Comparison of ENCODE assay signal across 8 cellular contexts in the genomic region with DNA sequence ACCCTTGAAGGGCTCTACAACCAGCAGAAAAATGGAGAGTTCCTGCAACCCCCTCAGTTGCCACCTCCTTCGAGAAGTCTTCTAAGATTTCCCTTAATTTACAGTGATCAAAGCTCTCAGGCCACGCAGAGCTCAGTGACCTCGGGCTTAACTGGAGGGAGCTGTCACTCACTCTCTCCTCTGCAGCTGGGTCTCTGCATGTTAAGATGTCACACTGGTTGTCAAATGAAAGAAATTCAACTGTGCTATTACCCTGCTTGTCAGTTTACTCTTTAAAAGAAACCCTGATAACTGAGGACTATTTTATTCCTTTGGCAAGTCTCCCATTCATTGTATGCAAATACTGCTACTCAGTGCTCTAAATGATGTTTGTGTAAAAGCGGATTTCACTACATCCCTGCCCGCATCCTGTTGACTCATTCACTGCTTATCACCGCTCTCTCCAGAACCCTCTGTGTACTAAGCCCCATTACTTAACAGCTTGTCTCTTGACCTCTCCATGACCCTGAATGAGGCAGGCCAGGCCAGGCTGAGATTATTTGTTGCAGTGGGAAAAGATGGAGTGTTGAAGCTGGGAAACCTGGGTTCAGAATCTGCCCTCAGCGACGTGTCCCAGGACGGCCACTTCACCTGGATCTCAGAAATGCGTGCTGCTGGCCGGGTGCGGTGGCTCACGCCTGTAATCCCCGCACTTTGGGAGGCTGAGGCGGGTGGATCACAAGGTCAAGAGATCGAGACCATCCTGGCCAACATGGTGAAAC. TPM values are rescaled to one million over a fixed set of nuclear protein-coding genes. Genes with fewer than 3 reads are reported as not detected.
DNase-seq lines count a peak whose midpoint lies in the region; ATAC-seq, FAIRE-seq and TF ChIP-seq lines count a peak whose summit lies in the region.

No MANE protein-coding gene starts in this region.

- ATAC-seq in A549 (peak; percentile 75 to 78), GM21786 (IDR thresholded peaks at IDR 0.05; ENCODE audit: unreplicated experiment) (peak; percentile 48), sciatic nerve (peak; percentile 39)
- ATAC-seq in activated T-cell treated with anti-CD3 and anti-CD28 coated beads, Interleukin-2, amount 50 U/mL, for 4 hours, result peak; percentile 98

- no peaks in the 10 kb centered on the region for H3K27me3 Mint-ChIP-seq in activated T-cell treated with anti-CD3 and anti-CD28 coated beads, Interleukin-2, amount 50 U/mL, for 4 hours (ENCODE audit: low read depth)

- no peak overlapping the region for H2AFZ ChIP-seq in PC-9

- POLR2A ChIA-PET in A549 (lab: Yijun Ruan, JAX), result interaction anchor here (1.0 to 2.2 kb wide), 5 partner anchors 8 to 55 kb away, joined by 3 to 49 read pairs (median 5); a partner anchor contains a TSS
- POLR2A ChIA-PET in PC-9 (lab: Charles Lee; ENCODE audit: unreplicated experiment), result interaction anchor here (0.6 to 1.0 kb wide), 5 partner anchors 8 to 1371 kb away, joined by 3 to 6 read pairs (median 4); no protein-coding TSS in a partner anchor

- H3K36me3 ChIP-seq in PC-9 (ENCODE audit: low read depth), result peaks cover 18% of the 10 kb centered on the region

- TF ChIP-seq CTCF in A549 (IDR thresholded peaks at IDR 0.05) (no peak), PC-9 (conservative IDR thresholded peaks at IDR 0.05) (no peak), fibroblast of villous mesenchyme (IDR thresholded peaks at IDR 0.05; ENCODE audit: insufficient read depth, low read depth, low read length) (no peak), GM20000 (IDR thresholded peaks at IDR 0.05; ENCODE audit: extremely low read depth, missing control alignments) (no peak)

- peaks cover 62% of the 10 kb centered on the region for H3F3A ChIP-seq in PC-9 (ENCODE audit: insufficient read depth, low read depth)

- peak; percentile 86 to 94 for DNase-seq in A549 (ENCODE audit: low read depth in 1 of 2, low spot score in 1 of 2)
- peak; percentile 66 to 94 for DNase-seq in PC-9
- peak; percentile 58 for DNase-seq in activated T-cell treated with anti-CD3 and anti-CD28 coated beads, Interleukin-2, amount 50 U/mL, for 4 hours
- DNase-seq in fibroblast of villous mesenchyme (ENCODE audit: low read depth), result peak; percentile 99
- no peak for DNase-seq in sciatic nerve (ENCODE audit: low spot score)
- no peak for DNase-seq in D341Med (ENCODE audit: low spot score)
- no peak for DNase-seq in GM20000 (ENCODE audit: low spot score)

- H4K20me1 ChIP-seq in PC-9 (ENCODE audit: insufficient read depth), result 0 out of 2 replicates have a peak, but pooled peaks cover 3% of the 10 kb centered on the region

- no peak overlapping the region for H3K4me3 ChIP-seq in A549
- H3K4me3 ChIP-seq in PC-9, result no peak overlapping the region; the same call in 1 of the 2 replicates
- H3K4me3 ChIP-seq in fibroblast of villous mesenchyme (ENCODE audit: low read depth, low read length), result no peak overlapping the region

- intact Hi-C loops in PC-9 (cut with micrococcal nuclease; ENCODE audit: unreplicated experiment) (loop anchor here (1.0 kb wide), 1 partner anchor 15 kb away; no protein-coding TSS in a partner anchor), sciatic nerve (cut with DNase I) (no loop called here)

- H3K9me3 ChIP-seq in A549 (0 out of 3 replicates have a peak, but pooled peaks cover 2% of the 10 kb centered on the region), PC-9 (ENCODE audit: insufficient read depth, low read depth) (no peaks in the 10 kb centered on the region)

- H3K27me3 ChIP-seq in PC-9 (ENCODE audit: insufficient read depth, low read depth), result no peaks in the 10 kb centered on the region

- peaks cover 57% of the 10 kb centered on the region for H3K4me1 Mint-ChIP-seq in activated T-cell treated with anti-CD3 and anti-CD28 coated beads, Interleukin-2, amount 50 U/mL, for 4 hours (ENCODE audit: low read depth)

- H3K27ac ChIP-seq in A549 (peak overlapping the region; percentile 97 to 100), PC-9 (peak overlapping the region; percentile 68)

- TF ChIP-seq POLR2A in A549 (IDR thresholded peaks at IDR 0.05; ENCODE audit: low read length), result no peak

- WGBS in A549 (ENCODE audit: missing lambda C conversion rate), result 9% methylated on average over 16 of the region's 16 CpGs

- no peaks in the 10 kb centered on the region for H3K9me3 Mint-ChIP-seq in activated T-cell treated with anti-CD3 and anti-CD28 coated beads, Interleukin-2, amount 50 U/mL, for 4 hours

- H3K4me2 ChIP-seq in A549, result peak overlapping the region; percentile 55
- H3K4me2 ChIP-seq in PC-9, result peak overlapping the region; percentile 64

- peaks cover 88% of the 10 kb centered on the region for H3K79me2 ChIP-seq in PC-9 (ENCODE audit: low read depth)

- peaks cover 16% of the 10 kb centered on the region for H3K36me3 Mint-ChIP-seq in activated T-cell treated with anti-CD3 and anti-CD28 coated beads, Interleukin-2, amount 50 U/mL, for 4 hours (ENCODE audit: insufficient read depth)

- H3K4me3 Mint-ChIP-seq in activated T-cell treated with anti-CD3 and anti-CD28 coated beads, Interleukin-2, amount 50 U/mL, for 4 hours, result peak overlapping the region; percentile 61

- CTCF ChIA-PET in A549 (lab: Yijun Ruan, JAX) (interaction anchor here (0.7 to 1.7 kb wide), 5 partner anchors 15 to 594 kb away, joined by 3 to 7 read pairs (median 4); no protein-coding TSS in a partner anchor), PC-9 (lab: Charles Lee) (interaction anchor here (0.6 to 0.7 kb wide), 2 partner anchors 12 to 100 kb away, joined by 4 to 5 read pairs; no protein-coding TSS in a partner anchor)

- TSS peak; percentile 3 for BruUV-seq in PC-9 (replicated peaks; lab: Mats Ljungman, UMichigan)

- peak in 1 of 2 experiments; percentile 37; a peak in 2 of 5 replicates for TF ChIP-seq RAD21 in A549 (conservative IDR thresholded peaks at IDR 0.05 in 1 of 2, IDR thresholded peaks at IDR 0.05 in 1 of 2)

- H3K4me1 ChIP-seq in A549 (peaks cover 77% of the 10 kb centered on the region), PC-9 (replicated peaks; ENCODE audit: insufficient read depth) (peaks cover 56% of the 10 kb centered on the region)

- no peaks in the 10 kb centered on the region for H3K9me2 ChIP-seq in PC-9 (ENCODE audit: insufficient read depth)

- FAIRE-seq in A549 (lab: Jason Lieb, UNC), result no peak

- peak; percentile 88 to 89; a peak in 4 of 5 replicates for TF ChIP-seq EP300 in A549 (IDR thresholded peaks at IDR 0.05)

TF ChIP-seq in A549, 52 proteins besides CTCF, POLR2A, EP300 and RAD21 (continues in another document):
- TF ChIP-seq EHF (CRISPR knock-in tag; IDR thresholded peaks at IDR 0.05) (0 out of 2 replicates have a peak, but pooled peaks have one; percentile 17), FOSL2 (IDR thresholded peaks at IDR 0.05) (peak; percentile 76), FOSL2 (CRISPR knock-in tag; IDR thresholded peaks at IDR 0.05) (peak; percentile 90), CEBPB (IDR thresholded peaks at IDR 0.05) (peak; percentile 67 to 91), GATA3 (IDR thresholded peaks at IDR 0.05; ENCODE audit: borderline replicate concordance) (peak; percentile 94), POLR2AphosphoS2 (conservative IDR thresholded peaks at IDR 0.05; ENCODE audit: low read length) (peak; percentile 18; the same call in 1 of the 2 replicates), HOXA7 (CRISPR knock-in tag; IDR thresholded peaks at IDR 0.05) (no peak), HDAC2 (IDR thresholded peaks at IDR 0.05) (no peak), JUN (IDR thresholded peaks at IDR 0.05) (peak; percentile 85)
- TF ChIP-seq, protein P1, sequence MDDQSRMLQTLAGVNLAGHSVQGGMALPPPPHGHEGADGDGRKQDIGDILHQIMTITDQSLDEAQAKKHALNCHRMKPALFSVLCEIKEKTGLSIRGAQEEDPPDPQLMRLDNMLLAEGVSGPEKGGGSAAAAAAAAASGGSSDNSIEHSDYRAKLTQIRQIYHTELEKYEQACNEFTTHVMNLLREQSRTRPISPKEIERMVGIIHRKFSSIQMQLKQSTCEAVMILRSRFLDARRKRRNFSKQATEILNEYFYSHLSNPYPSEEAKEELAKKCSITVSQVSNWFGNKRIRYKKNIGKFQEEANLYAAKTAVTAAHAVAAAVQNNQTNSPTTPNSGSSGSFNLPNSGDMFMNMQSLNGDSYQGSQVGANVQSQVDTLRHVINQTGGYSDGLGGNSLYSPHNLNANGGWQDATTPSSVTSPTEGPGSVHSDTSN (IDR thresholded peaks at IDR 0.05), result peak; percentile 52; the same call in 1 of the 2 replicates
- TF ChIP-seq, protein P2, sequence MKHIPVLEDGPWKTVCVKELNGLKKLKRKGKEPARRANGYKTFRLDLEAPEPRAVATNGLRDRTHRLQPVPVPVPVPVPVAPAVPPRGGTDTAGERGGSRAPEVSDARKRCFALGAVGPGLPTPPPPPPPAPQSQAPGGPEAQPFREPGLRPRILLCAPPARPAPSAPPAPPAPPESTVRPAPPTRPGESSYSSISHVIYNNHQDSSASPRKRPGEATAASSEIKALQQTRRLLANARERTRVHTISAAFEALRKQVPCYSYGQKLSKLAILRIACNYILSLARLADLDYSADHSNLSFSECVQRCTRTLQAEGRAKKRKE (CRISPR knock-in tag; IDR thresholded peaks at IDR 0.05; ENCODE audit: low read depth), result 0 out of 2 replicates have a peak, but pooled peaks have one; percentile 36

RNA-seq across cellular contexts. Expression of a gene that starts 13.7 kb away (rescaled TPM):
- 79.7 and 89.1 TPM in 2 replicates for polyA plus RNA-seq in A549 (2011; rRNA removed)
- 64.4 and 78.4 TPM in 2 replicates for polyA plus RNA-seq in A549 (2012; cell fraction: cytosol; rRNA removed)
- polyA plus RNA-seq in A549 (2012; cell fraction: nucleus; rRNA removed), result 119 and 124 TPM in 2 replicates
- 56.9 to 78.9 TPM (median 62.7 TPM) in 3 replicates for polyA plus RNA-seq in A549 (2017; fragmentation: RNase III; extraction: RNeasy Plus Mini Kit Qiagen cat#74134 plus additional on column Dnase treatment)
- 320 and 332 TPM in 2 replicates for polyA minus RNA-seq in A549 (2011; rRNA and poly(A)+ RNA removed)
- total RNA-seq in PC-9 (2021), result 144 and 154 TPM in 2 replicates
- total RNA-seq in activated T-cell treated with anti-CD3 and anti-CD28 coated beads, Interleukin-2, amount 50 U/mL, for 4 hours, result 10 to 100 TPM; 60.4 to 72.6 (median 69.9) TPM
- total RNA-seq in fibroblast of villous mesenchyme, result 84.1 and 137 TPM in 2 replicates
- total RNA-seq in sciatic nerve, result 271 TPM

RNA-seq across cellular contexts. Expression of a gene that starts 39.6 kb away (rescaled TPM):
- polyA plus RNA-seq in A549 (2011; rRNA removed) (not detected in 2 replicates), A549 (2017; fragmentation: RNase III; extraction: RNeasy Plus Mini Kit Qiagen cat#74134 plus additional on column Dnase treatment) (not detected in 3 replicates)
- polyA plus RNA-seq in A549 (2012; cell fraction: cytosol; rRNA removed), result not detected in 2 replicates
- polyA plus RNA-seq in A549 (2012; cell fraction: nucleus; rRNA removed), result not detected in 2 replicates
- not detected in 2 replicates for polyA minus RNA-seq in A549 (2011; rRNA and poly(A)+ RNA removed)
- total RNA-seq in PC-9 (2021) (not detected in 2 replicates), fibroblast of villous mesenchyme (0.43 TPM in 1 of 2 replicates, not detected in the other), sciatic nerve (not detected)
- not detected for total RNA-seq in activated T-cell treated with anti-CD3 and anti-CD28 coated beads, Interleukin-2, amount 50 U/mL, for 4 hours

Comparison
In these comparisons a context has a peak if more than half of its experiments do, and no peak if none do; other contexts are left out.
1. ATAC-seq: peak in every context shown above with its lines; median percentile 98 in activated T-cell treated with anti-CD3 and anti-CD28 coated beads, Interleukin-2, amount 50 U/mL, for 4 hours; 76 in A549; 48 in GM21786; 39 in sciatic nerve.
2. DNase-seq: peak in A549 (2 of 2), PC-9 (2 of 2), activated T-cell treated with anti-CD3 and anti-CD28 coated beads, Interleukin-2, amount 50 U/mL, for 4 hours (single experiment) and fibroblast of villous mesenchyme (single experiment); none in sciatic nerve (single experiment), D341Med (single experiment) and GM20000 (single experiment).